1 cellular context compared by ENCODE assay signal in genomic region chr15:90650117-90650955, GRCh38.
TF ChIP-seq lines count a peak whose summit lies in the region.

No MANE protein-coding gene starts in this region.

TF ChIP-seq in K562, 482 proteins besides CTCF, POLR2A, EP300 and RAD21 (continued from another document and continues in another):
- TF ChIP-seq E2F3 (CRISPR knock-in tag; IDR thresholded peaks at IDR 0.05): peak; percentile 53
- peak; percentile 90 for TF ChIP-seq CREB3 (tag; conservative IDR thresholded peaks at IDR 0.05; ENCODE audit: low read depth)
- TF ChIP-seq RCOR1 (IDR thresholded peaks at IDR 0.05; ENCODE audit: borderline replicate concordance in 1 of 2, low read depth in 2 of 2, low read length in 2 of 2): peak in 1 of 2 experiments; percentile 46; a peak in 2 of 4 replicates
- TF ChIP-seq KDM1A (IDR thresholded peaks at IDR 0.05): peak; percentile 60 to 64; a peak in 2 of 4 replicates
- TF ChIP-seq ZFP91 (CRISPR knock-in tag; IDR thresholded peaks at IDR 0.05): no peak
- TF ChIP-seq FOSL1 (tag; conservative IDR thresholded peaks at IDR 0.05): peak; percentile 70
- TF ChIP-seq HDAC8 (tag; IDR thresholded peaks at IDR 0.05): peak; percentile 81
- TF ChIP-seq TBP (optimal IDR thresholded peaks at IDR 0.05; ENCODE audit: low read depth, low read length): peak; percentile 59
- peak; percentile 78; the same call in 1 of the 2 replicates for TF ChIP-seq SMAD4 (CRISPR knock-in tag; conservative IDR thresholded peaks at IDR 0.05)
- TF ChIP-seq, protein P1, sequence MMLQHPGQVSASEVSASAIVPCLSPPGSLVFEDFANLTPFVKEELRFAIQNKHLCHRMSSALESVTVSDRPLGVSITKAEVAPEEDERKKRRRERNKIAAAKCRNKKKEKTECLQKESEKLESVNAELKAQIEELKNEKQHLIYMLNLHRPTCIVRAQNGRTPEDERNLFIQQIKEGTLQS (IDR thresholded peaks at IDR 0.05): peak; percentile 73
- TF ChIP-seq, protein P1 (CRISPR knock-in tag; conservative IDR thresholded peaks at IDR 0.05): no peak
- TF ChIP-seq, protein P2, sequence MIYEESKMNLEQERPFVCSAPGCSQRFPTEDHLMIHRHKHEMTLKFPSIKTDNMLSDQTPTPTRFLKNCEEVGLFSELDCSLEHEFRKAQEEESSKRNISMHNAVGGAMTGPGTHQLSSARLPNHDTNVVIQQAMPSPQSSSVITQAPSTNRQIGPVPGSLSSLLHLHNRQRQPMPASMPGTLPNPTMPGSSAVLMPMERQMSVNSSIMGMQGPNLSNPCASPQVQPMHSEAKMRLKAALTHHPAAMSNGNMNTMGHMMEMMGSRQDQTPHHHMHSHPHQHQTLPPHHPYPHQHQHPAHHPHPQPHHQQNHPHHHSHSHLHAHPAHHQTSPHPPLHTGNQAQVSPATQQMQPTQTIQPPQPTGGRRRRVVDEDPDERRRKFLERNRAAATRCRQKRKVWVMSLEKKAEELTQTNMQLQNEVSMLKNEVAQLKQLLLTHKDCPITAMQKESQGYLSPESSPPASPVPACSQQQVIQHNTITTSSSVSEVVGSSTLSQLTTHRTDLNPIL (CRISPR knock-in tag; IDR thresholded peaks at IDR 0.05): peak; percentile 77; the same call in 1 of the 2 replicates
- TF ChIP-seq CTCFL (IDR thresholded peaks at IDR 0.05; ENCODE audit: borderline replicate concordance, insufficient read depth, low read depth, low read length, poor library complexity, severe bottlenecking): no peak
- TF ChIP-seq MAFF (IDR thresholded peaks at IDR 0.05; ENCODE audit: low read length): peak; percentile 78
- peak; percentile 9; the same call in 1 of the 2 replicates for TF ChIP-seq MTA2 (IDR thresholded peaks at IDR 0.05; ENCODE audit: low read depth)
- 0 out of 2 replicates have a peak, but pooled peaks have one; percentile 17 for TF ChIP-seq BCOR (IDR thresholded peaks at IDR 0.05)
- TF ChIP-seq TEAD4 (IDR thresholded peaks at IDR 0.05; ENCODE audit: low read length): peak; percentile 55
- no peak for TF ChIP-seq TEAD4 (CRISPR knock-in tag; IDR thresholded peaks at IDR 0.05; ENCODE audit: borderline replicate concordance)
- peak; percentile 10; the same call in 1 of the 2 replicates for TF ChIP-seq ZBTB12 (CRISPR knock-in tag; IDR thresholded peaks at IDR 0.05)
- TF ChIP-seq KDM5B (IDR thresholded peaks at IDR 0.05; ENCODE audit: insufficient replicate concordance, low read depth, low read length): peak; percentile 54
- TF ChIP-seq PTRF (tag; IDR thresholded peaks at IDR 0.05): peak; percentile 72; the same call in 1 of the 2 replicates
- TF ChIP-seq TCF3 (CRISPR knock-in tag; IDR thresholded peaks at IDR 0.05): peak; percentile 66
- no peak for TF ChIP-seq PHF8 (IDR thresholded peaks at IDR 0.05; ENCODE audit: borderline replicate concordance, low read length)
- peak; percentile 68; the same call in 1 of the 2 replicates for TF ChIP-seq ZNF41 (CRISPR knock-in tag; conservative IDR thresholded peaks at IDR 0.05)
- TF ChIP-seq ATF7 (IDR thresholded peaks at IDR 0.05): peak; percentile 63
- peak; percentile 18; the same call in 1 of the 2 replicates for TF ChIP-seq ERF (CRISPR knock-in tag; IDR thresholded peaks at IDR 0.05)
- TF ChIP-seq GTF2E2 (tag; IDR thresholded peaks at IDR 0.05): no peak; the same call in 1 of the 2 replicates
- TF ChIP-seq CTBP1 (IDR thresholded peaks at IDR 0.05; ENCODE audit: borderline replicate concordance): no peak
- peak in 1 of 2 experiments; percentile 57; a peak in 1 of 4 replicates for TF ChIP-seq ETV6 (IDR thresholded peaks at IDR 0.05; ENCODE audit: borderline replicate concordance in 1 of 2, low read depth in 2 of 2, low read length in 1 of 2)
- no peak for TF ChIP-seq ETV6 (CRISPR knock-in tag; IDR thresholded peaks at IDR 0.05; ENCODE audit: borderline replicate concordance)
- peak; percentile 84; the same call in 1 of the 2 replicates for TF ChIP-seq ZNF583 (CRISPR knock-in tag; IDR thresholded peaks at IDR 0.05)
- TF ChIP-seq ETV1 (tag; conservative IDR thresholded peaks at IDR 0.05; ENCODE audit: low read depth): peak; percentile 67
- TF ChIP-seq NUFIP1 (IDR thresholded peaks at IDR 0.05; ENCODE audit: partially characterized antibody): no peak
- TF ChIP-seq, protein P3, sequence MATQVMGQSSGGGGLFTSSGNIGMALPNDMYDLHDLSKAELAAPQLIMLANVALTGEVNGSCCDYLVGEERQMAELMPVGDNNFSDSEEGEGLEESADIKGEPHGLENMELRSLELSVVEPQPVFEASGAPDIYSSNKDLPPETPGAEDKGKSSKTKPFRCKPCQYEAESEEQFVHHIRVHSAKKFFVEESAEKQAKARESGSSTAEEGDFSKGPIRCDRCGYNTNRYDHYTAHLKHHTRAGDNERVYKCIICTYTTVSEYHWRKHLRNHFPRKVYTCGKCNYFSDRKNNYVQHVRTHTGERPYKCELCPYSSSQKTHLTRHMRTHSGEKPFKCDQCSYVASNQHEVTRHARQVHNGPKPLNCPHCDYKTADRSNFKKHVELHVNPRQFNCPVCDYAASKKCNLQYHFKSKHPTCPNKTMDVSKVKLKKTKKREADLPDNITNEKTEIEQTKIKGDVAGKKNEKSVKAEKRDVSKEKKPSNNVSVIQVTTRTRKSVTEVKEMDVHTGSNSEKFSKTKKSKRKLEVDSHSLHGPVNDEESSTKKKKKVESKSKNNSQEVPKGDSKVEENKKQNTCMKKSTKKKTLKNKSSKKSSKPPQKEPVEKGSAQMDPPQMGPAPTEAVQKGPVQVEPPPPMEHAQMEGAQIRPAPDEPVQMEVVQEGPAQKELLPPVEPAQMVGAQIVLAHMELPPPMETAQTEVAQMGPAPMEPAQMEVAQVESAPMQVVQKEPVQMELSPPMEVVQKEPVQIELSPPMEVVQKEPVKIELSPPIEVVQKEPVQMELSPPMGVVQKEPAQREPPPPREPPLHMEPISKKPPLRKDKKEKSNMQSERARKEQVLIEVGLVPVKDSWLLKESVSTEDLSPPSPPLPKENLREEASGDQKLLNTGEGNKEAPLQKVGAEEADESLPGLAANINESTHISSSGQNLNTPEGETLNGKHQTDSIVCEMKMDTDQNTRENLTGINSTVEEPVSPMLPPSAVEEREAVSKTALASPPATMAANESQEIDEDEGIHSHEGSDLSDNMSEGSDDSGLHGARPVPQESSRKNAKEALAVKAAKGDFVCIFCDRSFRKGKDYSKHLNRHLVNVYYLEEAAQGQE (CRISPR knock-in tag; IDR thresholded peaks at IDR 0.05; ENCODE audit: low read depth): 0 out of 2 replicates have a peak, but pooled peaks have one; percentile 54
- peak; percentile 70 for TF ChIP-seq STAT5A (IDR thresholded peaks at IDR 0.05; ENCODE audit: borderline replicate concordance, low read length)
- TF ChIP-seq, protein P4, sequence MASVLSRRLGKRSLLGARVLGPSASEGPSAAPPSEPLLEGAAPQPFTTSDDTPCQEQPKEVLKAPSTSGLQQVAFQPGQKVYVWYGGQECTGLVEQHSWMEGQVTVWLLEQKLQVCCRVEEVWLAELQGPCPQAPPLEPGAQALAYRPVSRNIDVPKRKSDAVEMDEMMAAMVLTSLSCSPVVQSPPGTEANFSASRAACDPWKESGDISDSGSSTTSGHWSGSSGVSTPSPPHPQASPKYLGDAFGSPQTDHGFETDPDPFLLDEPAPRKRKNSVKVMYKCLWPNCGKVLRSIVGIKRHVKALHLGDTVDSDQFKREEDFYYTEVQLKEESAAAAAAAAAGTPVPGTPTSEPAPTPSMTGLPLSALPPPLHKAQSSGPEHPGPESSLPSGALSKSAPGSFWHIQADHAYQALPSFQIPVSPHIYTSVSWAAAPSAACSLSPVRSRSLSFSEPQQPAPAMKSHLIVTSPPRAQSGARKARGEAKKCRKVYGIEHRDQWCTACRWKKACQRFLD (CRISPR knock-in tag; IDR thresholded peaks at IDR 0.05): peak; percentile 94
- peak; percentile 64 for TF ChIP-seq ZNF239 (CRISPR knock-in tag; IDR thresholded peaks at IDR 0.05)
- TF ChIP-seq, protein P5, sequence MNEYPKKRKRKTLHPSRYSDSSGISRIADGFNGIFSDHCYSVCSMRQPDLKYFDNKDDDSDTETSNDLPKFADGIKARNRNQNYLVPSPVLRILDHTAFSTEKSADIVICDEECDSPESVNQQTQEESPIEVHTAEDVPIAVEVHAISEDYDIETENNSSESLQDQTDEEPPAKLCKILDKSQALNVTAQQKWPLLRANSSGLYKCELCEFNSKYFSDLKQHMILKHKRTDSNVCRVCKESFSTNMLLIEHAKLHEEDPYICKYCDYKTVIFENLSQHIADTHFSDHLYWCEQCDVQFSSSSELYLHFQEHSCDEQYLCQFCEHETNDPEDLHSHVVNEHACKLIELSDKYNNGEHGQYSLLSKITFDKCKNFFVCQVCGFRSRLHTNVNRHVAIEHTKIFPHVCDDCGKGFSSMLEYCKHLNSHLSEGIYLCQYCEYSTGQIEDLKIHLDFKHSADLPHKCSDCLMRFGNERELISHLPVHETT (CRISPR knock-in tag; conservative IDR thresholded peaks at IDR 0.05 in 1 of 2, IDR thresholded peaks at IDR 0.05 in 1 of 2): peak in 1 of 2 experiments; percentile 89; a peak in 2 of 4 replicates
- no peak for TF ChIP-seq ZSCAN29 (IDR thresholded peaks at IDR 0.05)
- no peak for TF ChIP-seq ZNF174 (CRISPR knock-in tag; IDR thresholded peaks at IDR 0.05)
- no peak for TF ChIP-seq HOXB6 (CRISPR knock-in tag; IDR thresholded peaks at IDR 0.05; ENCODE audit: borderline replicate concordance)
- TF ChIP-seq KLF6 (CRISPR knock-in tag; IDR thresholded peaks at IDR 0.05; ENCODE audit: borderline replicate concordance): peak; percentile 39; the same call in 1 of the 2 replicates
- TF ChIP-seq NFE2 (IDR thresholded peaks at IDR 0.05; ENCODE audit: low read depth): peak; percentile 91
- no peak for TF ChIP-seq SREBF1 (IDR thresholded peaks at IDR 0.05; ENCODE audit: borderline replicate concordance, low read depth, low read length)
- TF ChIP-seq GABPB2 (CRISPR knock-in tag; conservative IDR thresholded peaks at IDR 0.05): 0 out of 2 replicates have a peak, but pooled peaks have one; percentile 54
- no peak for TF ChIP-seq ZBTB1 (CRISPR knock-in tag; IDR thresholded peaks at IDR 0.05; ENCODE audit: borderline replicate concordance, low read depth)
- peak; percentile 31; the same call in 1 of the 2 replicates for TF ChIP-seq ZKSCAN3 (CRISPR knock-in tag; IDR thresholded peaks at IDR 0.05)
- no peak for TF ChIP-seq ZNF764 (CRISPR knock-in tag; IDR thresholded peaks at IDR 0.05; ENCODE audit: low read depth)
- TF ChIP-seq SMARCC2 (IDR thresholded peaks at IDR 0.05; ENCODE audit: low read depth): peak; percentile 32; the same call in 1 of the 2 replicates
- TF ChIP-seq, protein P6, sequence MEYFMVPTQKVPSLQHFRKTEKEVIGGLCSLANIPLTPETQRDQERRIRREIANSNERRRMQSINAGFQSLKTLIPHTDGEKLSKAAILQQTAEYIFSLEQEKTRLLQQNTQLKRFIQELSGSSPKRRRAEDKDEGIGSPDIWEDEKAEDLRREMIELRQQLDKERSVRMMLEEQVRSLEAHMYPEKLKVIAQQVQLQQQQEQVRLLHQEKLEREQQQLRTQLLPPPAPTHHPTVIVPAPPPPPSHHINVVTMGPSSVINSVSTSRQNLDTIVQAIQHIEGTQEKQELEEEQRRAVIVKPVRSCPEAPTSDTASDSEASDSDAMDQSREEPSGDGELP (CRISPR knock-in tag; IDR thresholded peaks at IDR 0.05; ENCODE audit: borderline replicate concordance): no peak; the same call in 1 of the 2 replicates
- TF ChIP-seq DMBX1 (CRISPR knock-in tag; IDR thresholded peaks at IDR 0.05; ENCODE audit: borderline replicate concordance): peak; percentile 87
- TF ChIP-seq SRF (CRISPR knock-in tag; IDR thresholded peaks at IDR 0.05): peak in 1 of 2 experiments; percentile 30; a peak in 1 of 4 replicates
- 0 out of 2 replicates have a peak, but pooled peaks have one; percentile 42 for TF ChIP-seq LEF1 (IDR thresholded peaks at IDR 0.05)
- peak; percentile 49; the same call in 1 of the 2 replicates for TF ChIP-seq EP400 (IDR thresholded peaks at IDR 0.05)
- no peak for TF ChIP-seq MIER1 (IDR thresholded peaks at IDR 0.05; ENCODE audit: low read depth)
- peak; percentile 83 for TF ChIP-seq BRD4 (IDR thresholded peaks at IDR 0.05)
